ENCODE assay signal across 14 cellular contexts in genomic region chr12:3020399-3020798, GRCh38. TPM values are rescaled to one million over a fixed set of nuclear protein-coding genes. Genes with fewer than 3 reads are reported as not detected.
DNase-seq lines count a peak whose midpoint lies in the region; ATAC-seq and TF ChIP-seq lines count a peak whose summit lies in the region.
"Had no signal": no experiment of that assay in that cellular context is flagged by ENCODE, and none has a peak within 500 bp of the region (broad histone marks: within the 10 kb centered on the region; RNA-seq: fewer than 3 reads in every experiment).

No MANE protein-coding gene starts in this region.

- in situ Hi-C loops in mammary epithelial cell (cut with MboI; ENCODE audit: low sequenced_read_pairs in 2 of 2) = no loop called here

- no peak overlapping the region for H2AFZ ChIP-seq in mammary epithelial cell (ENCODE audit: low read depth, low read length)

- dilution Hi-C loops in mammary epithelial cell (cut with HindIII; ENCODE audit: low sequenced_read_pairs) = no loop called here

- CTCF ChIA-PET in mammary epithelial cell (lab: Charles Lee; ENCODE audit: low non-redundant PET) = no interaction called here

- 91 to 96% (median 94%) methylated on average over 14 to 16 of the region's 16 CpGs for WGBS in psoas muscle, 3 donors
- 100% methylated on average over 3 of the region's 16 CpGs for WGBS in mammary epithelial cell (ENCODE audit: low coverage, missing lambda C conversion rate)

- DNase-seq in Right ventricle myocardium superior (peak; percentile 22), left ventricle myocardium superior (no peak), islet precursor cell (peak; percentile 51), psoas muscle (peak in 1 of 2 donors; percentile 28), glomerular visceral epithelial cell (ENCODE audit: extremely low spot score) (no peak), mammary epithelial cell (no peak)
- DNase-seq: 8988T; AML-193; CD8-positive, alpha-beta memory T cell; DMS53; HFFc6 had no signal

- no peaks in the 10 kb centered on the region for H3K27me3 ChIP-seq in psoas muscle (ENCODE audit: insufficient read depth in 3 of 3, low read length in 2 of 3)
- H3K27me3 ChIP-seq in mammary epithelial cell (ENCODE audit: insufficient read depth, low read length) = no peaks in the 10 kb centered on the region
- H3K27me3 ChIP-seq: BLaER1 had no signal

- intact Hi-C loops in Right ventricle myocardium superior (cut with DNase I) = no loop called here
- intact Hi-C loops in left ventricle myocardium superior (cut with micrococcal nuclease) = no loop called here
- intact Hi-C loops in psoas muscle (cut with DNase I) = no loop called here
- intact Hi-C loops in mammary epithelial cell (cut with micrococcal nuclease) = no loop called here

- BruUV-seq in mammary epithelial cell (replicated peaks; lab: Mats Ljungman, UMichigan) = no TSS peak

- H3K27ac ChIP-seq in psoas muscle (peak overlapping the region; percentile 9), mammary epithelial cell (ENCODE audit: insufficient read depth, low read depth, low read length) (no peak overlapping the region)
- H3K27ac ChIP-seq: BLaER1 had no signal

- TF ChIP-seq CTCF in psoas muscle (IDR thresholded peaks at IDR 0.05) (no peak), mammary epithelial cell (conservative IDR thresholded peaks at IDR 0.05 in 1 of 2, IDR thresholded peaks at IDR 0.05 in 1 of 2; ENCODE audit: extremely low read depth in 1 of 2, insufficient read depth in 1 of 2, low read depth in 1 of 2, low read length in 2 of 2) (no peak)

- H4K20me1 ChIP-seq in mammary epithelial cell (ENCODE audit: insufficient read depth, low read length) = no peaks in the 10 kb centered on the region

- no peak overlapping the region for H3K4me3 ChIP-seq in psoas muscle
- H3K4me3 ChIP-seq in mammary epithelial cell (replicated peaks in 1 of 3; ENCODE audit: insufficient read depth in 1 of 3, low read depth in 2 of 3, low read length in 3 of 3) = no peak overlapping the region
- H3K4me3 ChIP-seq: BLaER1, HAP-1 had no signal

- H3K9ac ChIP-seq in mammary epithelial cell (ENCODE audit: insufficient read depth, low read length) = no peak overlapping the region
- H3K9ac ChIP-seq: BLaER1 had no signal

- peaks cover 3 to 98% of the 10 kb centered on the region in 2 donors for H3K36me3 ChIP-seq in psoas muscle (ENCODE audit: insufficient read depth in 1 of 2, low read depth in 1 of 2)
- H3K36me3 ChIP-seq in mammary epithelial cell (ENCODE audit: insufficient read depth, low read length) = peaks cover 7% of the 10 kb centered on the region

- H3K9me3 ChIP-seq in psoas muscle = no peaks in the 10 kb centered on the region
- no peaks in the 10 kb centered on the region for H3K9me3 ChIP-seq in mammary epithelial cell (replicated peaks; ENCODE audit: insufficient read depth, low read length)
- H3K9me3 ChIP-seq: BLaER1, HAP-1 had no signal

- H3K79me2 ChIP-seq in mammary epithelial cell (ENCODE audit: insufficient read depth, low read length) = no peaks in the 10 kb centered on the region

- ATAC-seq in Right ventricle myocardium superior (ENCODE audit: poor library complexity) = no peak
- ATAC-seq in left ventricle myocardium superior = no peak
- ATAC-seq in psoas muscle = no peak
- ATAC-seq in HG02798 (IDR thresholded peaks at IDR 0.05; ENCODE audit: poor library complexity, unreplicated experiment) = no peak

- H3K4me2 ChIP-seq in mammary epithelial cell (ENCODE audit: insufficient read depth, low read depth, low read length) = no peak overlapping the region
- H3K4me2 ChIP-seq: BLaER1 had no signal

- H3K4me1 ChIP-seq in psoas muscle = no peaks in the 10 kb centered on the region
- no peaks in the 10 kb centered on the region for H3K4me1 ChIP-seq in mammary epithelial cell (ENCODE audit: insufficient read depth, low read length)
- H3K4me1 ChIP-seq: BLaER1, HAP-1 had no signal

RNA-seq across cellular contexts. Expression of gene TSPAN9, which starts 56.8 kb away (rescaled TPM):
- 156 TPM for total RNA-seq in Right ventricle myocardium superior
- total RNA-seq in left ventricle myocardium superior = 159 TPM
- total RNA-seq in psoas muscle = 10 to 100 TPM in 3 of 4 donors, 1 to 10 TPM in 1; 8.0 to 28.0 (median 13.4) TPM
- 10 to 100 TPM in 1 of 3 donors, 1 to 10 TPM in 2; 6.4 to 11.6 (median 9.8) TPM for polyA plus RNA-seq in psoas muscle
- total RNA-seq in mammary epithelial cell = 10 to 100 TPM; 29.2 to 30.3 TPM
- 38.7 TPM for polyA plus RNA-seq in mammary epithelial cell
- 40.7 TPM for polyA minus RNA-seq in mammary epithelial cell
- polyA plus RNA-seq: CD8-positive, alpha-beta memory T cell had no signal

Comparison
In these comparisons a context has a peak if more than half of its experiments do, and no peak if none do; other contexts are left out.
1. DNase-seq: peak in Right ventricle myocardium superior (single experiment) and islet precursor cell (single experiment); none in left ventricle myocardium superior (single experiment), glomerular visceral epithelial cell (single experiment) and mammary epithelial cell (single experiment).